ENCODE assay signal across 14 cellular contexts in genomic region chr15:80034633-80035032, GRCh38.
"Had no signal": no experiment of that assay in that cellular context is flagged by ENCODE, and none has a peak within 500 bp of the region (broad histone marks: within the 10 kb centered on the region; RNA-seq: fewer than 3 reads in every experiment).

No MANE protein-coding gene starts in this region.

- H3K9me3 Mint-ChIP-seq: activated T-cell treated with anti-CD3 and anti-CD28 coated beads, Interleukin-2, amount 50 U/mL, for 4 hours had no signal

- H3K27ac Mint-ChIP-seq: activated CD8-positive, alpha-beta memory T cell treated with anti-CD3 and anti-CD28 coated beads, Interleukin-2, amount 10 ng/mL, durations not matched to agents 7 days and 5 days; type B pancreatic cell had no signal

- ATAC-seq: activated CD8-positive, alpha-beta memory T cell treated with anti-CD3 and anti-CD28 coated beads, Interleukin-2, amount 10 ng/mL, durations not matched to agents 7 days and 5 days; activated T-cell treated with anti-CD3 and anti-CD28 coated beads, Interleukin-2, amount 50 U/mL, for 4 hours; esophagus mucosa; lower lobe of right lung had no signal

- DNase-seq: activated CD4-positive, alpha-beta T cell treated with anti-CD3 and anti-CD28 coated beads, Interleukin-2, amount 50 U/mL, for 4 hours; activated CD8-positive, alpha-beta memory T cell treated with anti-CD3 and anti-CD28 coated beads, Interleukin-2, amount 10 ng/mL, durations not matched to agents 7 days and 5 days; activated gamma-delta T cell; activated T-cell treated with anti-CD3 and anti-CD28 coated beads, Interleukin-2, amount 50 U/mL, for 4 hours; cerebellar nuclear complex; dermis blood vessel endothelial cell; hypothalamus; lower lobe of right lung; midbrain; stimulated activated naive CD4-positive, alpha-beta T cell treated with Interleukin-2 at 50 U/mL for 16 hours; T-helper 2 cell had no signal

- H3K4me3 Mint-ChIP-seq: activated CD8-positive, alpha-beta memory T cell treated with anti-CD3 and anti-CD28 coated beads, Interleukin-2, amount 10 ng/mL, durations not matched to agents 7 days and 5 days; activated naive CD8-positive, alpha-beta T cell; activated T-cell treated with anti-CD3 and anti-CD28 coated beads, Interleukin-2, amount 50 U/mL, for 4 hours; type B pancreatic cell had no signal

- H3K36me3 Mint-ChIP-seq: activated naive CD8-positive, alpha-beta T cell; type B pancreatic cell had no signal

- H3K27me3 Mint-ChIP-seq: activated CD8-positive, alpha-beta memory T cell treated with anti-CD3 and anti-CD28 coated beads, Interleukin-2, amount 10 ng/mL, durations not matched to agents 7 days and 5 days; activated naive CD8-positive, alpha-beta T cell had no signal
